In the genomic region with DNA sequence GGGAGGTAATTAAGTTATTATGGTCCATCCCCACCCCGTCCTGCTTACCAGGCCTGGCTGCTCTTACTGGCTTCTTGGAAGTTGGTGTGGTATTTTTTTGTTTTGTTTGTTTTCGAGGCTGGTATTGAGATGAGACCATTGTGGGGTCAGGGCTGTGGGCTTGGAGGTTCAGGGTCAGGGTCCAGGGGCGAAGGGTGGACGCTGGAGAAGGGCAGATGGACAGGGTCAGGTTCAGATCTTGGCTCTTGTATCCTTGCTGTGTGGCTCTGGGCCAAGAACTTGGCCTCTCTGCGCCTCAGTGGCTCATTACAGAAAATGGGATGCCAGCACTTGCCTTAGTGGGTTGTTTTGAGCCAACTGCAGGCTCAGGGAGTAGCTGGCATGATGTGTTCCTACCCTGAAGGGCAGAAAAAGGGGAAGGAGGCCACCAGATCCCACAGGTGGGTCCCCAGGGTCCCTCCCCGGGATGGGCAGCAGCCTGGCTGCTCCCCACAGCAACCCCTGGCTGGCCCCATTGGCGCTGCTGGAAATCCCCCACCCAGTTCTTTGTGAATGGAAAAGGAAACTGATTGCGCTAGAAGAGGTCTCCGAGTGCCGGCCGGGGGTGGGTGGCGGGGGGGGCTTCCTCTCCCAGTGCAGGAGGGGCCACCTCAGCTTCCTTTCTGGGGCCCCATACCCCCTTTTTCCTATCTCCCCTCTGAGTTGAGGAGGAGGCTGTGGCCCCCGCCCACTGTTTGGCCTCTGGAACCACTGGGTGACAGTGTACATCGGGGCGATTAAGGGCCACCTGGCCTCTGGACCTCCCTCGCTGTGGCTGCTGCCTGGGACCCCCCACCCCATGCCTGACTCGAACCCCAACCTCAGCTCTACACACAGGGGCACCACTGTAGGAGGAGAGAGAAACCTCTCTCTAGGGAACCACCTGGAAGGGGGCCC, we compare ENCODE assay signal across 1 cellular context.
TF ChIP-seq lines count a peak whose summit lies in the region.

No MANE protein-coding gene starts in this region.

TF ChIP-seq in GM12878, 131 proteins besides CTCF, POLR2A, EP300 and RAD21 (continued from another document and continues in another):
- TF ChIP-seq, protein P1, sequence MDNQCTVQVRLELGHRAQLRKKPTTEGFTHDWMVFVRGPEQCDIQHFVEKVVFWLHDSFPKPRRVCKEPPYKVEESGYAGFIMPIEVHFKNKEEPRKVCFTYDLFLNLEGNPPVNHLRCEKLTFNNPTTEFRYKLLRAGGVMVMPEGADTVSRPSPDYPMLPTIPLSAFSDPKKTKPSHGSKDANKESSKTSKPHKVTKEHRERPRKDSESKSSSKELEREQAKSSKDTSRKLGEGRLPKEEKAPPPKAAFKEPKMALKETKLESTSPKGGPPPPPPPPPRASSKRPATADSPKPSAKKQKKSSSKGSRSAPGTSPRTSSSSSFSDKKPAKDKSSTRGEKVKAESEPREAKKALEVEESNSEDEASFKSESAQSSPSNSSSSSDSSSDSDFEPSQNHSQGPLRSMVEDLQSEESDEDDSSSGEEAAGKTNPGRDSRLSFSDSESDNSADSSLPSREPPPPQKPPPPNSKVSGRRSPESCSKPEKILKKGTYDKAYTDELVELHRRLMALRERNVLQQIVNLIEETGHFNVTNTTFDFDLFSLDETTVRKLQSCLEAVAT (IDR thresholded peaks at IDR 0.05): peak; percentile 71
- TF ChIP-seq CREB1 (IDR thresholded peaks at IDR 0.05; ENCODE audit: low read depth) (0 out of 2 replicates have a peak, but pooled peaks have one; percentile 32), NFIC (IDR thresholded peaks at IDR 0.05; ENCODE audit: low read depth, low read length) (peak; percentile 30; the same call in 1 of the 2 replicates), EZH2 (IDR thresholded peaks at IDR 0.05; ENCODE audit: borderline replicate concordance, control insufficient read depth, low read depth, low read length) (no peak), NFXL1 (IDR thresholded peaks at IDR 0.05; ENCODE audit: borderline replicate concordance) (0 out of 2 replicates have a peak, but pooled peaks have one; percentile 56), RAD51 (IDR thresholded peaks at IDR 0.05) (no peak), RB1 (IDR thresholded peaks at IDR 0.05; ENCODE audit: borderline replicate concordance) (no peak), RUNX3 (IDR thresholded peaks at IDR 0.05; ENCODE audit: low read length) (peak; percentile 48; the same call in 1 of the 2 replicates), CBX5 (IDR thresholded peaks at IDR 0.05; ENCODE audit: low read depth) (no peak), HDAC2 (IDR thresholded peaks at IDR 0.05) (no peak), TCF3 (IDR thresholded peaks at IDR 0.05; ENCODE audit: borderline replicate concordance, insufficient read depth, low read depth, low read length) (peak; percentile 63; the same call in 1 of the 2 replicates), IKZF2 (IDR thresholded peaks at IDR 0.05) (peak; percentile 81 to 85), DPF2 (IDR thresholded peaks at IDR 0.05) (peak; percentile 83), STAT1 (conservative IDR thresholded peaks at IDR 0.05) (0 out of 2 replicates have a peak, but pooled peaks have one; percentile 12), POLR2AphosphoS5 (IDR thresholded peaks at IDR 0.05; ENCODE audit: low read length) (peak; percentile 58), FOXM1 (IDR thresholded peaks at IDR 0.05; ENCODE audit: low read depth, low read length) (peak; percentile 52; the same call in 1 of the 2 replicates), CHD2 (IDR thresholded peaks at IDR 0.05; ENCODE audit: borderline replicate concordance, low read depth, low read length) (peak; percentile 23), GABPA (IDR thresholded peaks at IDR 0.05; ENCODE audit: low read depth) (no peak), ATF7 (IDR thresholded peaks at IDR 0.05; ENCODE audit: low read depth) (no peak), EED (IDR thresholded peaks at IDR 0.05; ENCODE audit: low read depth) (peak; percentile 88), IKZF1 (conservative IDR thresholded peaks at IDR 0.05) (peak; percentile 92), MEF2A (IDR thresholded peaks at IDR 0.05; ENCODE audit: insufficient read depth, low read depth, low read length) (0 out of 2 replicates have a peak, but pooled peaks have one; percentile 29), PAX8 (IDR thresholded peaks at IDR 0.05) (no peak), PML (IDR thresholded peaks at IDR 0.05; ENCODE audit: low read length) (peak; percentile 45; the same call in 1 of the 2 replicates), BHLHE40 (IDR thresholded peaks at IDR 0.05; ENCODE audit: borderline replicate concordance in 1 of 2, low read depth in 2 of 2, low read length in 1 of 2) (peak; percentile 11 to 51; a peak in 1 of 4 replicates), CHD4 (IDR thresholded peaks at IDR 0.05) (no peak), SREBF1 (IDR thresholded peaks at IDR 0.05; ENCODE audit: low read length) (no peak), ZBED1 (IDR thresholded peaks at IDR 0.05; ENCODE audit: borderline replicate concordance) (no peak), CHD1 (IDR thresholded peaks at IDR 0.05; ENCODE audit: low read depth, low read length) (no peak), SMAD5 (IDR thresholded peaks at IDR 0.05; ENCODE audit: low read depth) (no peak), BCL11A (IDR thresholded peaks at IDR 0.05; ENCODE audit: low read depth, low read length) (peak; percentile 36), SIN3A (IDR thresholded peaks at IDR 0.05; ENCODE audit: low read depth, low read length) (no peak), BRCA1 (IDR thresholded peaks at IDR 0.05; ENCODE audit: low read depth, low read length) (no peak), SMAD1 (IDR thresholded peaks at IDR 0.05; ENCODE audit: low read depth, partially characterized antibody) (peak; percentile 45), EGR1 (IDR thresholded peaks at IDR 0.05; ENCODE audit: borderline replicate concordance in 1 of 2, low read depth in 2 of 2, low read length in 2 of 2) (peak in 1 of 2 experiments; percentile 47; a peak in 1 of 3 replicates), LARP7 (IDR thresholded peaks at IDR 0.05) (no peak; the same call in 1 of the 2 replicates), RFX5 (IDR thresholded peaks at IDR 0.05; ENCODE audit: low read depth, low read length) (no peak), NR2F1 (conservative IDR thresholded peaks at IDR 0.05) (peak; percentile 63), SP1 (IDR thresholded peaks at IDR 0.05; ENCODE audit: low read depth, low read length) (peak; percentile 60), NBN (IDR thresholded peaks at IDR 0.05) (no peak; the same call in 1 of the 2 replicates), ZNF24 (IDR thresholded peaks at IDR 0.05) (no peak), STAT3 (IDR thresholded peaks at IDR 0.05; ENCODE audit: low read depth, low read length) (no peak), KDM1A (IDR thresholded peaks at IDR 0.05; ENCODE audit: borderline replicate concordance) (no peak)
- TF ChIP-seq, protein P2, sequence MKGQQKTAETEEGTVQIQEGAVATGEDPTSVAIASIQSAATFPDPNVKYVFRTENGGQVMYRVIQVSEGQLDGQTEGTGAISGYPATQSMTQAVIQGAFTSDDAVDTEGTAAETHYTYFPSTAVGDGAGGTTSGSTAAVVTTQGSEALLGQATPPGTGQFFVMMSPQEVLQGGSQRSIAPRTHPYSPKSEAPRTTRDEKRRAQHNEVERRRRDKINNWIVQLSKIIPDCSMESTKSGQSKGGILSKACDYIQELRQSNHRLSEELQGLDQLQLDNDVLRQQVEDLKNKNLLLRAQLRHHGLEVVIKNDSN (IDR thresholded peaks at IDR 0.05; ENCODE audit: borderline replicate concordance, extremely low read length, insufficient read depth, low read depth, low read length): no peak
- TF ChIP-seq, protein P3, sequence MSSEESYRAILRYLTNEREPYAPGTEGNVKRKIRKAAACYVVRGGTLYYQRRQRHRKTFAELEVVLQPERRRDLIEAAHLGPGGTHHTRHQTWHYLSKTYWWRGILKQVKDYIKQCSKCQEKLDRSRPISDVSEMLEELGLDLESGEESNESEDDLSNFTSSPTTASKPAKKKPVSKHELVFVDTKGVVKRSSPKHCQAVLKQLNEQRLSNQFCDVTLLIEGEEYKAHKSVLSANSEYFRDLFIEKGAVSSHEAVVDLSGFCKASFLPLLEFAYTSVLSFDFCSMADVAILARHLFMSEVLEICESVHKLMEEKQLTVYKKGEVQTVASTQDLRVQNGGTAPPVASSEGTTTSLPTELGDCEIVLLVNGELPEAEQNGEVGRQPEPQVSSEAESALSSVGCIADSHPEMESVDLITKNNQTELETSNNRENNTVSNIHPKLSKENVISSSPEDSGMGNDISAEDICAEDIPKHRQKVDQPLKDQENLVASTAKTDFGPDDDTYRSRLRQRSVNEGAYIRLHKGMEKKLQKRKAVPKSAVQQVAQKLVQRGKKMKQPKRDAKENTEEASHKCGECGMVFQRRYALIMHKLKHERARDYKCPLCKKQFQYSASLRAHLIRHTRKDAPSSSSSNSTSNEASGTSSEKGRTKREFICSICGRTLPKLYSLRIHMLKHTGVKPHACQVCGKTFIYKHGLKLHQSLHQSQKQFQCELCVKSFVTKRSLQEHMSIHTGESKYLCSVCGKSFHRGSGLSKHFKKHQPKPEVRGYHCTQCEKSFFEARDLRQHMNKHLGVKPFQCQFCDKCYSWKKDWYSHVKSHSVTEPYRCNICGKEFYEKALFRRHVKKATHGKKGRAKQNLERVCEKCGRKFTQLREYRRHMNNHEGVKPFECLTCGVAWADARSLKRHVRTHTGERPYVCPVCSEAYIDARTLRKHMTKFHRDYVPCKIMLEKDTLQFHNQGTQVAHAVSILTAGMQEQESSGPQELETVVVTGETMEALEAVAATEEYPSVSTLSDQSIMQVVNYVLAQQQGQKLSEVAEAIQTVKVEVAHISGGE (CRISPR knock-in tag; IDR thresholded peaks at IDR 0.05): no peak
- TF ChIP-seq, protein P4, sequence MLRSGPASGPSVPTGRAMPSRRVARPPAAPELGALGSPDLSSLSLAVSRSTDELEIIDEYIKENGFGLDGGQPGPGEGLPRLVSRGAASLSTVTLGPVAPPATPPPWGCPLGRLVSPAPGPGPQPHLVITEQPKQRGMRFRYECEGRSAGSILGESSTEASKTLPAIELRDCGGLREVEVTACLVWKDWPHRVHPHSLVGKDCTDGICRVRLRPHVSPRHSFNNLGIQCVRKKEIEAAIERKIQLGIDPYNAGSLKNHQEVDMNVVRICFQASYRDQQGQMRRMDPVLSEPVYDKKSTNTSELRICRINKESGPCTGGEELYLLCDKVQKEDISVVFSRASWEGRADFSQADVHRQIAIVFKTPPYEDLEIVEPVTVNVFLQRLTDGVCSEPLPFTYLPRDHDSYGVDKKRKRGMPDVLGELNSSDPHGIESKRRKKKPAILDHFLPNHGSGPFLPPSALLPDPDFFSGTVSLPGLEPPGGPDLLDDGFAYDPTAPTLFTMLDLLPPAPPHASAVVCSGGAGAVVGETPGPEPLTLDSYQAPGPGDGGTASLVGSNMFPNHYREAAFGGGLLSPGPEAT (IDR thresholded peaks at IDR 0.05; ENCODE audit: low read depth): peak; percentile 93
- TF ChIP-seq, protein P5, sequence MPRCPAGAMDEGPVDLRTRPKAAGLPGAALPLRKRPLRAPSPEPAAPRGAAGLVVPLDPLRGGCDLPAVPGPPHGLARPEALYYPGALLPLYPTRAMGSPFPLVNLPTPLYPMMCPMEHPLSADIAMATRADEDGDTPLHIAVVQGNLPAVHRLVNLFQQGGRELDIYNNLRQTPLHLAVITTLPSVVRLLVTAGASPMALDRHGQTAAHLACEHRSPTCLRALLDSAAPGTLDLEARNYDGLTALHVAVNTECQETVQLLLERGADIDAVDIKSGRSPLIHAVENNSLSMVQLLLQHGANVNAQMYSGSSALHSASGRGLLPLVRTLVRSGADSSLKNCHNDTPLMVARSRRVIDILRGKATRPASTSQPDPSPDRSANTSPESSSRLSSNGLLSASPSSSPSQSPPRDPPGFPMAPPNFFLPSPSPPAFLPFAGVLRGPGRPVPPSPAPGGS (IDR thresholded peaks at IDR 0.05; ENCODE audit: borderline replicate concordance, insufficient read depth, low read depth, low read length, poor library complexity, severe bottlenecking): peak; percentile 71
- TF ChIP-seq, protein P6, sequence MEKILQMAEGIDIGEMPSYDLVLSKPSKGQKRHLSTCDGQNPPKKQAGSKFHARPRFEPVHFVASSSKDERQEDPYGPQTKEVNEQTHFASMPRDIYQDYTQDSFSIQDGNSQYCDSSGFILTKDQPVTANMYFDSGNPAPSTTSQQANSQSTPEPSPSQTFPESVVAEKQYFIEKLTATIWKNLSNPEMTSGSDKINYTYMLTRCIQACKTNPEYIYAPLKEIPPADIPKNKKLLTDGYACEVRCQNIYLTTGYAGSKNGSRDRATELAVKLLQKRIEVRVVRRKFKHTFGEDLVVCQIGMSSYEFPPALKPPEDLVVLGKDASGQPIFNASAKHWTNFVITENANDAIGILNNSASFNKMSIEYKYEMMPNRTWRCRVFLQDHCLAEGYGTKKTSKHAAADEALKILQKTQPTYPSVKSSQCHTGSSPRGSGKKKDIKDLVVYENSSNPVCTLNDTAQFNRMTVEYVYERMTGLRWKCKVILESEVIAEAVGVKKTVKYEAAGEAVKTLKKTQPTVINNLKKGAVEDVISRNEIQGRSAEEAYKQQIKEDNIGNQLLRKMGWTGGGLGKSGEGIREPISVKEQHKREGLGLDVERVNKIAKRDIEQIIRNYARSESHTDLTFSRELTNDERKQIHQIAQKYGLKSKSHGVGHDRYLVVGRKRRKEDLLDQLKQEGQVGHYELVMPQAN (conservative IDR thresholded peaks at IDR 0.05): peak; percentile 6; the same call in 1 of the 2 replicates
- TF ChIP-seq, protein P7, sequence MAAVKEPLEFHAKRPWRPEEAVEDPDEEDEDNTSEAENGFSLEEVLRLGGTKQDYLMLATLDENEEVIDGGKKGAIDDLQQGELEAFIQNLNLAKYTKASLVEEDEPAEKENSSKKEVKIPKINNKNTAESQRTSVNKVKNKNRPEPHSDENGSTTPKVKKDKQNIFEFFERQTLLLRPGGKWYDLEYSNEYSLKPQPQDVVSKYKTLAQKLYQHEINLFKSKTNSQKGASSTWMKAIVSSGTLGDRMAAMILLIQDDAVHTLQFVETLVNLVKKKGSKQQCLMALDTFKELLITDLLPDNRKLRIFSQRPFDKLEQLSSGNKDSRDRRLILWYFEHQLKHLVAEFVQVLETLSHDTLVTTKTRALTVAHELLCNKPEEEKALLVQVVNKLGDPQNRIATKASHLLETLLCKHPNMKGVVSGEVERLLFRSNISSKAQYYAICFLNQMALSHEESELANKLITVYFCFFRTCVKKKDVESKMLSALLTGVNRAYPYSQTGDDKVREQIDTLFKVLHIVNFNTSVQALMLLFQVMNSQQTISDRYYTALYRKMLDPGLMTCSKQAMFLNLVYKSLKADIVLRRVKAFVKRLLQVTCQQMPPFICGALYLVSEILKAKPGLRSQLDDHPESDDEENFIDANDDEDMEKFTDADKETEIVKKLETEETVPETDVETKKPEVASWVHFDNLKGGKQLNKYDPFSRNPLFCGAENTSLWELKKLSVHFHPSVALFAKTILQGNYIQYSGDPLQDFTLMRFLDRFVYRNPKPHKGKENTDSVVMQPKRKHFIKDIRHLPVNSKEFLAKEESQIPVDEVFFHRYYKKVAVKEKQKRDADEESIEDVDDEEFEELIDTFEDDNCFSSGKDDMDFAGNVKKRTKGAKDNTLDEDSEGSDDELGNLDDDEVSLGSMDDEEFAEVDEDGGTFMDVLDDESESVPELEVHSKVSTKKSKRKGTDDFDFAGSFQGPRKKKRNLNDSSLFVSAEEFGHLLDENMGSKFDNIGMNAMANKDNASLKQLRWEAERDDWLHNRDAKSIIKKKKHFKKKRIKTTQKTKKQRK (IDR thresholded peaks at IDR 0.05; ENCODE audit: low read depth, low read length): no peak
